Comparison of ENCODE assay signal across 8 cellular contexts in the genomic region with DNA sequence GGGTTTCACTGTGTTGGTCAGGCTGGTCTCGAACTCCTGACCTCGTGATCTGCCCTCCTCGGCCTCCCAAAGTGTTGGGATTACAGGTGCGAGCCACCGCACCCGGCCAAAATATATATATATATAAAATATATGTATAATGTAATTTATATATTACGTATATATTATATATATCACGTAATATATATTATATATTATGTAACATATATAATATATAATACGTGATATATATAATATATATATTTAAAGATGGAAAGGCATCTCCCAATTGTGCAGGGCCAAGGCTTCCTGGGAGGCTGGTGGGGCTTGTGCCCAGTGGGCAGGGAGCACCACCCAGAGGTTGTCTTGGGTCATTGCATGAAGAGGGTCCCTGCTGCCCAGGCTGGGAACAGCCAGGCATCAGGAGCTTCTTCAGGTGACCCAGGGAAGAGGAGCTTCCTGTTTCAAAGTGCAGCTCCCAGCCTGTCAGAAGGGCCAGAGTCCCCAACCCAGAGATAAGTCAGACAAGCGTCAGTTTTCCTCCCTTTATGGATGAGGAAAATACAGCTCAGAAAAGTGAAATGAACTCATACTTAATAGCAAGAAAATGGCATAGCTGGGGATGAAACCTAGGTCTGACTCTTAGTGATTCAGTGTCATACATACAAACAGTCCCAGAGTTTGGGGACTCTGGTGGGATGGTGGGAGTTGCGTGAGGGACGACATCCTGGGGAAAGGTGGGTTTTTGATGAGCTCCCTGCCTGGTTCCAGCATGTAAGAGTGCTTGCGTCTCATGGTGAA. TPM values are rescaled to one million over a fixed set of nuclear protein-coding genes. Genes with fewer than 3 reads are reported as not detected.
DNase-seq lines count a peak whose midpoint lies in the region; ATAC-seq and TF ChIP-seq lines count a peak whose summit lies in the region.

No MANE protein-coding gene starts in this region.

- DNase-seq in AG09309 (ENCODE audit: low read depth) (no peak), GM20000 (ENCODE audit: low spot score) (peak; percentile 83), NCI-H460 (ENCODE audit: extremely low read depth, low read depth) (peak; percentile 76), choroid plexus epithelial cell (ENCODE audit: low read depth) (peak; percentile 74), lower lobe of right lung (peak; percentile 73)
- DNase-seq in stimulated activated CD8-positive, alpha-beta memory T cell treated with anti-CD3 and anti-CD28 coated beads, Interleukin-7, amount 100 ng/mL, for 48 hours (ENCODE audit: extremely low read depth in 1 of 2, low read depth in 1 of 2): peak; percentile 32 to 35

- no peaks in the 10 kb centered on the region for H3K9me3 ChIP-seq in lower lobe of right lung

- intact Hi-C loops in lower lobe of right lung (cut with DNase I): loop anchor here (10.0 kb wide), 1 partner anchor 52 kb away; no protein-coding TSS in a partner anchor

- H3K27me3 ChIP-seq in lower lobe of right lung (ENCODE audit: low read depth): no peaks in the 10 kb centered on the region

- H3K4me3 ChIP-seq in AG09309 (ENCODE audit: control insufficient read depth, low read depth, low read length) (no peak overlapping the region), choroid plexus epithelial cell (ENCODE audit: low read depth, low read length) (no peak overlapping the region), lower lobe of right lung (no peak overlapping the region)

- peaks cover 18% of the 10 kb centered on the region for H3K4me1 ChIP-seq in lower lobe of right lung

- peaks cover 34% of the 10 kb centered on the region for H3K36me3 ChIP-seq in lower lobe of right lung

- TF ChIP-seq CTCF in AG09309 (IDR thresholded peaks at IDR 0.05; ENCODE audit: control insufficient read depth, insufficient read depth, low read depth, low read length, missing control alignments): peak; percentile 79
- peak; percentile 67 for TF ChIP-seq CTCF in GM20000 (IDR thresholded peaks at IDR 0.05; ENCODE audit: extremely low read depth, missing control alignments)
- TF ChIP-seq CTCF in choroid plexus epithelial cell (conservative IDR thresholded peaks at IDR 0.05; ENCODE audit: low read depth, low read length): peak; percentile 86
- peak; percentile 84 for TF ChIP-seq CTCF in lower lobe of right lung (IDR thresholded peaks at IDR 0.05)

- peak; percentile 63 to 83 for ATAC-seq in activated CD4-positive, CD25-positive, alpha-beta regulatory T cell treated with anti-CD3 and anti-CD28 coated beads, Interleukin-2, amount 50 U/mL, for 24 hours
- ATAC-seq in lower lobe of right lung (peak; percentile 87 to 90), HG03342 (IDR thresholded peaks at IDR 0.05; ENCODE audit: unreplicated experiment) (no peak)

- no peak overlapping the region for H3K27ac ChIP-seq in lower lobe of right lung

RNA-seq across cellular contexts. Expression of a gene that starts 12.0 kb away (rescaled TPM):
- total RNA-seq in NCI-H460 (2014; rRNA removed; shearing (Covaris generic)): 50.3 and 54.4 TPM in 2 replicates
- polyA plus RNA-seq in NCI-H460 (2014; cell fraction: nucleus; rRNA removed): 40.3 and 66.4 TPM in 2 replicates
- total RNA-seq in lower lobe of right lung: 79.5 TPM

RNA-seq across cellular contexts. Expression of a gene that starts 21.1 kb away (rescaled TPM):
- total RNA-seq in NCI-H460 (2014; rRNA removed; shearing (Covaris generic)): not detected in 2 replicates
- not detected in 2 replicates for polyA plus RNA-seq in NCI-H460 (2014; cell fraction: nucleus; rRNA removed)
- not detected for total RNA-seq in lower lobe of right lung

RNA-seq across cellular contexts. Expression of a gene that starts 44.2 kb away (rescaled TPM):
- total RNA-seq in NCI-H460 (2014; rRNA removed; shearing (Covaris generic)): 0.02 TPM in 1 of 2 replicates, not detected in the other
- 0.10 TPM in 1 of 2 replicates, not detected in the other for polyA plus RNA-seq in NCI-H460 (2014; cell fraction: nucleus; rRNA removed)
- 40.1 TPM for total RNA-seq in lower lobe of right lung

RNA-seq across cellular contexts. Expression of a gene that starts 44.4 kb away (rescaled TPM):
- total RNA-seq in NCI-H460 (2014; rRNA removed; shearing (Covaris generic)): not detected in 2 replicates
- 0.08 TPM in 1 of 2 replicates, not detected in the other for polyA plus RNA-seq in NCI-H460 (2014; cell fraction: nucleus; rRNA removed)
- 20.2 TPM for total RNA-seq in lower lobe of right lung

Comparison
In these comparisons a context has a peak if more than half of its experiments do, and no peak if none do; other contexts are left out.
1. RNA of a gene that starts 44.2 kb away (total RNA-seq): 40.1 TPM in lower lobe of right lung (single experiment); 0.02 TPM in NCI-H460; every median in the first group is over 10 times any median in the second.
2. Peak in every context shown above with its lines, with median percentiles within 50 percentile points of each other: CTCF ChIP-seq.